ENCODE assay signal across 1 cellular context in genomic region chr9:91193658-91194391, GRCh38.
TF ChIP-seq lines count a peak whose summit lies in the region.

No MANE protein-coding gene starts in this region.

TF ChIP-seq in K562, 482 proteins besides CTCF, POLR2A, EP300 and RAD21 (continued from another document and continues in another):
- TF ChIP-seq MLX (CRISPR knock-in tag; conservative IDR thresholded peaks at IDR 0.05) (no peak), CGGBP1 (CRISPR knock-in tag; IDR thresholded peaks at IDR 0.05) (no peak), BRD9 (IDR thresholded peaks at IDR 0.05; ENCODE audit: low read depth, partially characterized antibody) (peak; percentile 23), CREB3 (tag; conservative IDR thresholded peaks at IDR 0.05; ENCODE audit: low read depth) (peak; percentile 84; the same call in 1 of the 2 replicates), ZC3H4 (CRISPR knock-in tag; IDR thresholded peaks at IDR 0.05; ENCODE audit: borderline replicate concordance) (no peak), TCF3 (CRISPR knock-in tag; IDR thresholded peaks at IDR 0.05) (peak; percentile 67), ZNF785 (CRISPR knock-in tag; IDR thresholded peaks at IDR 0.05) (no peak), RBM34 (IDR thresholded peaks at IDR 0.05; ENCODE audit: borderline replicate concordance, insufficient read depth, low read length) (no peak), SIN3A (IDR thresholded peaks at IDR 0.05; ENCODE audit: borderline replicate concordance in 2 of 2, control insufficient read depth in 1 of 2, low read depth in 2 of 2, low read length in 2 of 2) (no peak), PYGO2 (tag; IDR thresholded peaks at IDR 0.05) (no peak), ZSCAN29 (IDR thresholded peaks at IDR 0.05) (0 out of 2 replicates have a peak, but pooled peaks have one; percentile 66), MEF2A (IDR thresholded peaks at IDR 0.05; ENCODE audit: control insufficient read depth, low read depth, low read length) (no peak), RFX5 (IDR thresholded peaks at IDR 0.05; ENCODE audit: low read depth, low read length) (no peak), ZNF551 (CRISPR knock-in tag; IDR thresholded peaks at IDR 0.05) (no peak), HBP1 (CRISPR knock-in tag; IDR thresholded peaks at IDR 0.05) (no peak), SMARCC2 (IDR thresholded peaks at IDR 0.05; ENCODE audit: low read depth) (no peak; the same call in 1 of the 2 replicates), MCM5 (IDR thresholded peaks at IDR 0.05; ENCODE audit: low read depth) (no peak), HNRNPH1 (optimal IDR thresholded peaks at IDR 0.05; ENCODE audit: low read depth, low read length) (no peak), ZNF695 (CRISPR knock-in tag; IDR thresholded peaks at IDR 0.05) (no peak), MTA2 (IDR thresholded peaks at IDR 0.05; ENCODE audit: low read depth) (no peak), NUFIP1 (IDR thresholded peaks at IDR 0.05; ENCODE audit: partially characterized antibody) (no peak), EP400 (IDR thresholded peaks at IDR 0.05) (peak; percentile 76), ZBTB2 (IDR thresholded peaks at IDR 0.05) (peak; percentile 76), CBX3 (IDR thresholded peaks at IDR 0.05; ENCODE audit: borderline replicate concordance in 1 of 2, low read length in 2 of 2) (no peak; a peak in 1 of 3 replicates), BRF1 (IDR thresholded peaks at IDR 0.05; ENCODE audit: borderline replicate concordance, extremely low read depth, insufficient read length) (no peak), ZNF134 (CRISPR knock-in tag; conservative IDR thresholded peaks at IDR 0.05) (no peak), HLTF (IDR thresholded peaks at IDR 0.05) (no peak), MLLT1 (IDR thresholded peaks at IDR 0.05) (peak; percentile 59 to 79; a peak in 3 of 4 replicates), RBM22 (IDR thresholded peaks at IDR 0.05; ENCODE audit: low read depth, low read length, poor library complexity, severe bottlenecking) (peak; percentile 63), FOXP4 (CRISPR knock-in tag; IDR thresholded peaks at IDR 0.05; ENCODE audit: borderline replicate concordance) (0 out of 2 replicates have a peak, but pooled peaks have one; percentile 35), HOXB6 (CRISPR knock-in tag; IDR thresholded peaks at IDR 0.05; ENCODE audit: borderline replicate concordance) (no peak), ARNT (IDR thresholded peaks at IDR 0.05) (peak; percentile 66 to 76; a peak in 2 of 4 replicates), TBP (optimal IDR thresholded peaks at IDR 0.05; ENCODE audit: low read depth, low read length) (peak; percentile 69), FOXO4 (CRISPR knock-in tag; IDR thresholded peaks at IDR 0.05) (no peak), TSHZ1 (CRISPR knock-in tag; IDR thresholded peaks at IDR 0.05) (no peak; the same call in 1 of the 2 replicates), CREB3L1 (IDR thresholded peaks at IDR 0.05; ENCODE audit: borderline replicate concordance, low read depth) (peak; percentile 52; the same call in 1 of the 2 replicates), ATF6 (CRISPR knock-in tag; IDR thresholded peaks at IDR 0.05) (peak; percentile 92; the same call in 1 of the 2 replicates), TEAD1 (CRISPR knock-in tag; IDR thresholded peaks at IDR 0.05) (peak; percentile 85 to 99; a peak in 3 of 4 replicates), ZNF146 (CRISPR knock-in tag; IDR thresholded peaks at IDR 0.05; ENCODE audit: unreplicated experiment) (no peak), NFATC3 (IDR thresholded peaks at IDR 0.05) (no peak), ZNF512 (tag; IDR thresholded peaks at IDR 0.05) (no peak), ELF2 (CRISPR knock-in tag; IDR thresholded peaks at IDR 0.05) (peak; percentile 46; the same call in 1 of the 2 replicates)
